24 cellular contexts compared by ENCODE assay signal in the genomic region with DNA sequence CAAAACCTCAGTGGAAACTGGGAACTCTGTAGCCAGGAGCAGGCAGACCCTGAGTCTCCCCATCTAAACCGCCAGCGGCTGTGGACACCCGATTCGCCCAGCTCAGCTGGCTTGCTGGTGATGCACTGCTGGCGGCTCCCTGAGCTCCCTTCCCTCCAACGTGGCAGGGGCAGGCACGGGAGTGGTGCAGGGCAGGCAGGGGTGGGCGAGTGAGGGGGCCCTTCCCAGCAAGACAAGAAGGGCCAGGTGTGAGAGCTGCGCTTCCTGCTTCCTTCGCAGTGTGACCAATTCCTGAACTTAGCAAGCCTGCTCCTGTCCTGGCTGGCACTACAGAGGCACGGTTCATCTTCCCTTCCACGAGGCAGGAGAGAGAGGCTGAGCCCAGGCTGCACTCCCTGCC. TPM values are rescaled to one million over a fixed set of nuclear protein-coding genes. Genes with fewer than 3 reads are reported as not detected.
DNase-seq lines count a peak whose midpoint lies in the region; ATAC-seq, FAIRE-seq and TF ChIP-seq lines count a peak whose summit lies in the region.
"Had no signal": no experiment of that assay in that cellular context is flagged by ENCODE, and none has a peak within 500 bp of the region (broad histone marks: within the 10 kb centered on the region; RNA-seq: fewer than 3 reads in every experiment).

No MANE protein-coding gene starts in this region.

- peak; percentile 60 for DNase-seq in NCI-H82 (lab: John Stamatoyannopoulos, UW)
- DNase-seq in NCI-H82 treated with DMSO at 0.1 percent for 48 hours (lab: John Stamatoyannopoulos, UW; ENCODE audit: unreplicated experiment) = no peak
- DNase-seq in epithelial cell of esophagus (ENCODE audit: low read depth) = peak; percentile 82
- no peak for DNase-seq in mesothelial cell of epicardium (ENCODE audit: low spot score in 2 of 2, unreplicated experiment in 2 of 2)
- no peak for DNase-seq in urothelium cell line (ENCODE audit: low spot score)
- no peak for DNase-seq in activated T-cell treated with anti-CD3 and anti-CD28 coated beads, Interleukin-2, amount 50 U/mL, for 72 hours
- no peak for DNase-seq in KBM-7
- no peak for DNase-seq in NCI-H2107 (lab: John Stamatoyannopoulos, UW)
- DNase-seq: activated naive CD8-positive, alpha-beta T cell treated with anti-CD3 and anti-CD28 coated beads, Interleukin-2, amount 50 U/mL, for 24 hours; cortex of kidney; DMS 273 treated with DMSO at 0.1 percent for 48 hours; GF-D8; left ventricle myocardium inferior; MM.1S; occipital lobe; right cardiac atrium; RPMI8226; stimulated activated naive CD8-positive, alpha-beta T cell treated with anti-CD3 and anti-CD28 coated beads, Interleukin-15, amount 100 ng/mL, for 72 hours; T1000; upper lobe of left lung had no signal

- H3K4me1 Mint-ChIP-seq in mesothelial cell of epicardium = peaks cover 57% of the 10 kb centered on the region
- no peaks in the 10 kb centered on the region for H3K4me1 Mint-ChIP-seq in activated T-cell treated with anti-CD3 and anti-CD28 coated beads, Interleukin-2, amount 50 U/mL, for 72 hours (ENCODE audit: low read depth)
- H3K4me1 Mint-ChIP-seq: stimulated activated naive CD8-positive, alpha-beta T cell treated with anti-CD3 and anti-CD28 coated beads, Interleukin-15, amount 100 ng/mL, for 72 hours had no signal

- in situ Hi-C loops in KBM-7 (cut with MboI; ENCODE audit: low pct_unique_long_range_greater_than_20kb, low sequenced_read_pairs) = no loop called here

- FAIRE-seq in urothelium cell line (lab: Jason Lieb, UNC) = peak; percentile 13
- FAIRE-seq: endothelial cell of umbilical vein, frontal cortex, GM12892 had no signal

- H3K27me3 Mint-ChIP-seq in mesothelial cell of epicardium (ENCODE audit: low read depth) = no peaks in the 10 kb centered on the region
- H3K27me3 Mint-ChIP-seq in activated T-cell treated with anti-CD3 and anti-CD28 coated beads, Interleukin-2, amount 50 U/mL, for 72 hours (ENCODE audit: low read depth) = no peaks in the 10 kb centered on the region
- H3K27me3 Mint-ChIP-seq: activated naive CD8-positive, alpha-beta T cell treated with anti-CD3 and anti-CD28 coated beads, Interleukin-2, amount 50 U/mL, for 24 hours; stimulated activated naive CD8-positive, alpha-beta T cell treated with anti-CD3 and anti-CD28 coated beads, Interleukin-15, amount 100 ng/mL, for 72 hours had no signal

- no peak overlapping the region for H3K4me3 ChIP-seq in epithelial cell of esophagus (ENCODE audit: low read length)
- H3K4me3 ChIP-seq: left ventricle myocardium inferior, upper lobe of left lung had no signal

- no peaks in the 10 kb centered on the region for H3K36me3 Mint-ChIP-seq in mesothelial cell of epicardium
- no peaks in the 10 kb centered on the region for H3K36me3 Mint-ChIP-seq in activated T-cell treated with anti-CD3 and anti-CD28 coated beads, Interleukin-2, amount 50 U/mL, for 72 hours (ENCODE audit: insufficient read depth in 2 of 2)
- H3K36me3 Mint-ChIP-seq: brain had no signal

- no peak for ATAC-seq in activated T-cell treated with anti-CD3 and anti-CD28 coated beads, Interleukin-2, amount 50 U/mL, for 72 hours (replicated peaks in 1 of 2)
- ATAC-seq: activated naive CD8-positive, alpha-beta T cell treated with anti-CD3 and anti-CD28 coated beads, Interleukin-2, amount 50 U/mL, for 24 hours; right cardiac atrium; stimulated activated naive CD8-positive, alpha-beta T cell treated with anti-CD3 and anti-CD28 coated beads, Interleukin-15, amount 100 ng/mL, for 72 hours had no signal

- peak overlapping the region; percentile 82 for H3K27ac Mint-ChIP-seq in mesothelial cell of epicardium
- no peak overlapping the region for H3K27ac Mint-ChIP-seq in activated T-cell treated with anti-CD3 and anti-CD28 coated beads, Interleukin-2, amount 50 U/mL, for 72 hours
- H3K27ac Mint-ChIP-seq: activated naive CD8-positive, alpha-beta T cell treated with anti-CD3 and anti-CD28 coated beads, Interleukin-2, amount 50 U/mL, for 24 hours; stimulated activated naive CD8-positive, alpha-beta T cell treated with anti-CD3 and anti-CD28 coated beads, Interleukin-15, amount 100 ng/mL, for 72 hours had no signal

- no peak for TF ChIP-seq CTCF in epithelial cell of esophagus (IDR thresholded peaks at IDR 0.05; ENCODE audit: insufficient read depth, low read depth, low read length, missing control alignments)
- TF ChIP-seq CTCF in mesothelial cell of epicardium (IDR thresholded peaks at IDR 0.05; ENCODE audit: unreplicated experiment) = no peak

- H3K9me3 Mint-ChIP-seq in mesothelial cell of epicardium = no peaks in the 10 kb centered on the region
- H3K9me3 Mint-ChIP-seq in activated T-cell treated with anti-CD3 and anti-CD28 coated beads, Interleukin-2, amount 50 U/mL, for 72 hours = no peaks in the 10 kb centered on the region
- H3K9me3 Mint-ChIP-seq: activated naive CD8-positive, alpha-beta T cell treated with anti-CD3 and anti-CD28 coated beads, Interleukin-2, amount 50 U/mL, for 24 hours; stimulated activated naive CD8-positive, alpha-beta T cell treated with anti-CD3 and anti-CD28 coated beads, Interleukin-15, amount 100 ng/mL, for 72 hours had no signal

- no peak overlapping the region for H3K4me3 Mint-ChIP-seq in mesothelial cell of epicardium
- no peak overlapping the region for H3K4me3 Mint-ChIP-seq in activated T-cell treated with anti-CD3 and anti-CD28 coated beads, Interleukin-2, amount 50 U/mL, for 72 hours
- H3K4me3 Mint-ChIP-seq: activated naive CD8-positive, alpha-beta T cell treated with anti-CD3 and anti-CD28 coated beads, Interleukin-2, amount 50 U/mL, for 24 hours; stimulated activated naive CD8-positive, alpha-beta T cell treated with anti-CD3 and anti-CD28 coated beads, Interleukin-15, amount 100 ng/mL, for 72 hours had no signal

RNA-seq across cellular contexts. Expression of a gene that starts 12.3 kb away (rescaled TPM):
- 98.6 to 103 TPM (median 102 TPM) in 3 replicates for total RNA-seq in mesothelial cell of epicardium
- total RNA-seq in activated T-cell treated with anti-CD3 and anti-CD28 coated beads, Interleukin-2, amount 50 U/mL, for 72 hours = 10 to 100 TPM; 16.0 to 22.2 TPM

RNA-seq across cellular contexts. Expression of a gene that starts 24.4 kb away (rescaled TPM):
- 15.9 to 17.6 TPM (median 17.4 TPM) in 3 replicates for total RNA-seq in mesothelial cell of epicardium
- 10 to 100 TPM; 16.5 to 17.2 TPM for total RNA-seq in activated T-cell treated with anti-CD3 and anti-CD28 coated beads, Interleukin-2, amount 50 U/mL, for 72 hours

RNA-seq across cellular contexts. Expression of a gene that starts 38.4 kb away (rescaled TPM):
- total RNA-seq in mesothelial cell of epicardium = 10.1 to 12.5 TPM (median 12.5 TPM) in 3 replicates
- 1 to 10 TPM; 4.4 to 5.7 TPM for total RNA-seq in activated T-cell treated with anti-CD3 and anti-CD28 coated beads, Interleukin-2, amount 50 U/mL, for 72 hours

Comparison
In these comparisons a context has a peak if more than half of its experiments do, and no peak if none do; other contexts are left out.
1. DNase-seq: peak in NCI-H82 (single experiment) and epithelial cell of esophagus (single experiment); none in NCI-H82 treated with DMSO at 0.1 percent for 48 hours (single experiment), mesothelial cell of epicardium (0 of 2), urothelium cell line (single experiment), activated T-cell treated with anti-CD3 and anti-CD28 coated beads, Interleukin-2, amount 50 U/mL, for 72 hours (0 of 2), KBM-7 (single experiment) and NCI-H2107 (single experiment).